Comparison of ENCODE assay signal across 19 cellular contexts in the genomic region with DNA sequence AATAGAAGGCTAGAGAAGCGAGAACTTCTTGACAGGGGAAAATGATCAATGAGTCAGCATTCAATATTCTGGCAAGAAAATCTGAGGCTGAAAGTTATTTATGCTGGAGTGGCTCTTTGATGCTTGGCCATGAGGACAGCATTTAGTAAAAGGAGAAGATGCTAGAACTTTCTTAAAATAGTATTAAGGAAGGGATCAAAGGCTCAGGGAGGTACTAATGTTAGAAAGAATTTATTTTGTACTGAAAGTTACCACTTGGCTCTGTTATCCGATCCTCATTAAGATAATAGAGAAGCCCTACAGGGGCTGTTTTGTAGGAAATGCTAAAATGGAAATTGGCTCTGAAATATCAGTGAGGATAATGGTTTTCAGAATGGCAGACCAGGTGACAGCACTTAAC.
DNase-seq lines count a peak whose midpoint lies in the region; ATAC-seq and TF ChIP-seq lines count a peak whose summit lies in the region.
"Had no signal": no experiment of that assay in that cellular context is flagged by ENCODE, and none has a peak within 500 bp of the region (broad histone marks: within the 10 kb centered on the region; RNA-seq: fewer than 3 reads in every experiment).

No MANE protein-coding gene starts in this region.

- ATAC-seq in left colon = no peak
- ATAC-seq: activated CD8-positive, alpha-beta memory T cell treated with anti-CD3 and anti-CD28 coated beads, Interleukin-2, amount 10 ng/mL, durations not matched to agents 7 days and 5 days; activated T-helper 17 cell treated with anti-CD3 and anti-CD28 coated beads, Interleukin-2, amount 50 U/mL, for 72 hours; HepG2; natural killer cell treated with Interleukin-12 subunit alpha and Interleukin-12 subunit beta and Interleukin-15 and Interleukin-18, amount 100 ng/mL, for 72 hours; Panc1 had no signal

- H3K79me2 ChIP-seq in smooth muscle cell (ENCODE audit: low read depth) = no peaks in the 10 kb centered on the region

- H3K27ac ChIP-seq in brain microvascular endothelial cell = peak overlapping the region; percentile 73
- H3K27ac ChIP-seq in smooth muscle cell (ENCODE audit: low read depth) = peak overlapping the region; percentile 39
- H3K27ac ChIP-seq: tibial artery had no signal

- intact Hi-C loops in left colon (cut with DNase I, micrococcal nuclease) = no loop called here

- peak overlapping the region; percentile 49 for H2AFZ ChIP-seq in smooth muscle cell (ENCODE audit: low read depth)

- no peaks in the 10 kb centered on the region for H3F3A ChIP-seq in smooth muscle cell (ENCODE audit: low read depth)

- no peak for TF ChIP-seq CTCF in brain microvascular endothelial cell (IDR thresholded peaks at IDR 0.05; ENCODE audit: low read depth, low read length, missing control alignments)
- TF ChIP-seq CTCF in smooth muscle cell (IDR thresholded peaks at IDR 0.05; ENCODE audit: borderline replicate concordance, insufficient read depth, poor library complexity, severe bottlenecking) = no peak
- TF ChIP-seq CTCF in GM20000 (IDR thresholded peaks at IDR 0.05; ENCODE audit: extremely low read depth, missing control alignments) = no peak

- in situ Hi-C loops in brain microvascular endothelial cell (cut with HindIII; ENCODE audit: low pct_ligation_motif_present, low sequenced_read_pairs) = no loop called here

- H3K36me3 ChIP-seq in brain microvascular endothelial cell (replicated peaks) = no peaks in the 10 kb centered on the region
- no peaks in the 10 kb centered on the region for H3K36me3 ChIP-seq in smooth muscle cell (ENCODE audit: low read depth)
- H3K36me3 ChIP-seq: MG63, tibial artery had no signal

- no peaks in the 10 kb centered on the region for H3K9me3 ChIP-seq in smooth muscle cell (replicated peaks; ENCODE audit: low read depth)
- H3K9me3 ChIP-seq: MG63, tibial artery had no signal

- H3K4me1 ChIP-seq in smooth muscle cell (ENCODE audit: low read depth) = no peaks in the 10 kb centered on the region
- H3K4me1 ChIP-seq: tibial artery had no signal

- H4K20me1 ChIP-seq in smooth muscle cell (ENCODE audit: low read depth) = no peaks in the 10 kb centered on the region

- DNase-seq in M059J (ENCODE audit: low read depth) (peak; percentile 23), NCI-H748 (lab: John Stamatoyannopoulos, UW; ENCODE audit: unreplicated experiment) (peak; percentile 91), brain microvascular endothelial cell (no peak), smooth muscle cell (lab: John Stamatoyannopoulos, UW; ENCODE audit: unreplicated experiment) (no peak), GM20000 (ENCODE audit: low spot score) (no peak), left colon (no peak), DMS153 treated with DMSO at 0.1 percent for 48 hours (lab: John Stamatoyannopoulos, UW; ENCODE audit: unreplicated experiment) (no peak)
- DNase-seq: activated CD4-positive, alpha-beta T cell treated with anti-CD3 and anti-CD28 coated beads for 4 hours; activated CD8-positive, alpha-beta memory T cell treated with anti-CD3 and anti-CD28 coated beads, Interleukin-2, amount 10 ng/mL, durations not matched to agents 7 days and 5 days; HCEC 1CT; NCI-H774; stimulated activated CD4-positive, alpha-beta T cell treated with anti-CD3 and anti-CD28 coated beads, Interleukin-2, amount 100 ng/mL, for 24 hours; stimulated activated naive CD4-positive, alpha-beta T cell treated with Interleukin-2 at 50 U/mL for 16 hours; tibial artery had no signal

- H3K4me3 ChIP-seq in brain microvascular endothelial cell (ENCODE audit: low read depth, low read length) (no peak overlapping the region), smooth muscle cell (no peak overlapping the region)
- H3K4me3 ChIP-seq: MG63, tibial artery had no signal

- peak overlapping the region; percentile 33 for H3K4me2 ChIP-seq in smooth muscle cell

- no peak overlapping the region for H3K9ac ChIP-seq in smooth muscle cell (ENCODE audit: low read depth)

- no peaks in the 10 kb centered on the region for H3K27me3 ChIP-seq in brain microvascular endothelial cell (replicated peaks)
- H3K27me3 ChIP-seq in smooth muscle cell (ENCODE audit: low read depth) = no peaks in the 10 kb centered on the region
- H3K27me3 ChIP-seq: MG63, tibial artery had no signal

- 69% methylated on average over 2 of the region's 2 CpGs for WGBS in smooth muscle cell (ENCODE audit: low lambda C conversion rate)

Comparison
In these comparisons a context has a peak if more than half of its experiments do, and no peak if none do; other contexts are left out.
1. DNase-seq: peak in M059J (single experiment) and NCI-H748 (single experiment); none in brain microvascular endothelial cell (single experiment), smooth muscle cell (single experiment), GM20000 (single experiment), left colon (0 of 2) and DMS153 treated with DMSO at 0.1 percent for 48 hours (single experiment).